ENCODE assay signal across 8 cellular contexts in genomic region chr20:35615667-35616464, GRCh38. TPM values are rescaled to one million over a fixed set of nuclear protein-coding genes. Genes with fewer than 3 reads are reported as not detected.
A peak's percentile ranks its signal among the peaks of the same experiment; 100 is the strongest.
DNase-seq lines count a peak whose midpoint lies in the region; ATAC-seq, FAIRE-seq and TF ChIP-seq lines count a peak whose summit lies in the region.

SPAG4 (plus strand) TSS chr20:35615829; CDS start chr20:35616004, 175 bp downstream.

- no peak for FAIRE-seq in astrocyte (lab: Jason Lieb, UNC)

- no peaks in the 10 kb centered on the region for H3K4me1 Mint-ChIP-seq in astrocyte (ENCODE audit: low read depth, unreplicated experiment)

- H3K27me3 Mint-ChIP-seq in astrocyte (ENCODE audit: low read depth, unreplicated experiment), result peaks cover 14% of the 10 kb centered on the region

- no peaks in the 10 kb centered on the region for H3K9me3 ChIP-seq in astrocyte (ENCODE audit: insufficient read depth, low read depth, low read length)

- peak; percentile 77 for TF ChIP-seq POLR2A in GM15510 (IDR thresholded peaks at IDR 0.05; ENCODE audit: borderline replicate concordance, extremely low read depth, insufficient read length)

- peak; percentile 2 for ATAC-seq in HG02840 (IDR thresholded peaks at IDR 0.05; ENCODE audit: low FRiP score, unreplicated experiment)

- H3K27ac ChIP-seq in astrocyte (ENCODE audit: low read depth, low read length), result peak within 1 kb of the TSS; percentile 85

- peak within 1 kb of the TSS; percentile 89 for H3K4me2 ChIP-seq in astrocyte (ENCODE audit: low read length)

- H3K79me2 ChIP-seq in astrocyte (ENCODE audit: insufficient read depth, low read length), result no peaks in the 10 kb centered on the region

- H3K9ac ChIP-seq in astrocyte (ENCODE audit: low read length), result peak within 1 kb of the TSS; percentile 80

- H3K36me3 Mint-ChIP-seq in astrocyte (ENCODE audit: low read depth, unreplicated experiment), result peaks cover 2% of the 10 kb centered on the region

- peak within 1 kb of the TSS; percentile 72 for H3K4me3 Mint-ChIP-seq in astrocyte (ENCODE audit: unreplicated experiment)

- peaks cover 28% of the 10 kb centered on the region for H3K4me1 ChIP-seq in astrocyte (ENCODE audit: insufficient read depth, low read length)

- H4K20me1 ChIP-seq in astrocyte (ENCODE audit: insufficient read depth, low read length), result peaks cover 8% of the 10 kb centered on the region

- peak within 1 kb of the TSS; percentile 79 for H2AFZ ChIP-seq in astrocyte (ENCODE audit: low read depth, low read length)

- H3K4me3 ChIP-seq in astrocyte (ENCODE audit: insufficient read depth, low read depth, low read length) (peak within 1 kb of the TSS; percentile 58), retinal pigment epithelial cell (ENCODE audit: low read length) (peak within 1 kb of the TSS; percentile 71)

- no peaks in the 10 kb centered on the region for H3K36me3 ChIP-seq in astrocyte (ENCODE audit: insufficient read depth, low read length)

- DNase-seq in NCI-H1930 (lab: John Stamatoyannopoulos, UW), result peak; percentile 99 to 100
- peak; percentile 100 for DNase-seq in T-helper 9 cell
- DNase-seq in astrocyte (ENCODE audit: low read depth), result peak; percentile 58
- DNase-seq in hippocampal formation (lab: John Stamatoyannopoulos, UW), result peak; percentile 92 to 93
- no peak for DNase-seq in retinal pigment epithelial cell (ENCODE audit: low read depth)
- no peak for DNase-seq in A172 (ENCODE audit: low spot score)

- H3K27ac Mint-ChIP-seq in astrocyte (ENCODE audit: unreplicated experiment), result peak within 1 kb of the TSS; percentile 83

- no peaks in the 10 kb centered on the region for H3K27me3 ChIP-seq in astrocyte (ENCODE audit: insufficient read depth, low read length)

- no peaks in the 10 kb centered on the region for H3K9me3 Mint-ChIP-seq in astrocyte (ENCODE audit: unreplicated experiment)

- no peak for TF ChIP-seq CTCF in astrocyte (IDR thresholded peaks at IDR 0.05; ENCODE audit: insufficient read depth, low read depth, low read length)
- no peak for TF ChIP-seq CTCF in retinal pigment epithelial cell (conservative IDR thresholded peaks at IDR 0.05; ENCODE audit: low read depth, low read length)

RNA-seq across cellular contexts. Expression of gene SPAG4, which starts in this region (rescaled TPM):
- total RNA-seq in astrocyte, result 1.2 TPM in 2 replicates
- total RNA-seq in A172 (2014; rRNA removed; shearing (Covaris generic)), result 1.5 and 7.1 TPM in 2 replicates

Comparison
In these comparisons a context has a peak if more than half of its experiments do, and no peak if none do; other contexts are left out.
1. DNase-seq: peak in NCI-H1930 (2 of 2), T-helper 9 cell (single experiment), astrocyte (single experiment) and hippocampal formation (2 of 2); none in retinal pigment epithelial cell (single experiment) and A172 (single experiment).